9 cellular contexts compared by ENCODE assay signal in the genomic region with DNA sequence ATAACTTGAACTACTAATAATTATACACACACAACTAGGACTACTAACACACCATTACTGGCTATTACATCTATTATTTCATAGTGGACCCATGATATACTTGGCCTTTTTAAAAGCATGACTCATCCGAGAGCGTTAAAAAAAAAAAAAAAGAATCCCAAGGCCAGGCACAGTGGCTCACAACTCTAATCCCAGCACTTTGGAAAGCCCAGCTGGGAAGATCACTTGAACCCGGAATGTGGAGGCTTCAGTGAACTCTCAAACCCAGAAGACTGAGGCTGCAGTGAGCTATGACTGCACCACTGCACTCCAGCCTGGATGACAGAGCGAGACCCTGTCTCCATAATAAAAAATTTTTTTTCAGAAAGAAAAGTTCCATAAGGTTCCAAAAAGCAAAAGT. TPM values are rescaled to one million over a fixed set of nuclear protein-coding genes. Genes with fewer than 3 reads are reported as not detected.
DNase-seq lines count a peak whose midpoint lies in the region; ATAC-seq and TF ChIP-seq lines count a peak whose summit lies in the region.
"Had no signal": no experiment of that assay in that cellular context is flagged by ENCODE, and none has a peak within 500 bp of the region (broad histone marks: within the 10 kb centered on the region; RNA-seq: fewer than 3 reads in every experiment).

No MANE protein-coding gene starts in this region.

- H3K27me3 Mint-ChIP-seq in activated CD8-positive, alpha-beta T cell treated with anti-CD3 and anti-CD28 coated beads for 36 hours = no peaks in the 10 kb centered on the region

- H3K4me3 Mint-ChIP-seq in activated CD8-positive, alpha-beta T cell treated with anti-CD3 and anti-CD28 coated beads for 36 hours = peak overlapping the region; percentile 98
- H3K4me3 Mint-ChIP-seq in stimulated activated effector memory CD8-positive, alpha-beta T cell treated with anti-CD3 and anti-CD28 coated beads, Interleukin-12 subunit alpha, Interleukin-12 subunit beta, amount 100 ng/mL, for 72 hours = peak overlapping the region; percentile 91

- intact Hi-C loops in activated CD8-positive, alpha-beta T cell treated with anti-CD3 and anti-CD28 coated beads for 36 hours (cut with micrococcal nuclease) = loop anchor here (5.0 to 10.0 kb wide), 2 partner anchors 42 to 99 kb away; no protein-coding TSS in a partner anchor
- intact Hi-C loops in posterior vena cava (cut with DNase I) = no loop called here
- intact Hi-C loops in Right ventricle myocardium inferior (cut with DNase I) = no loop called here

- ATAC-seq in activated CD8-positive, alpha-beta T cell treated with anti-CD3 and anti-CD28 coated beads for 36 hours = no peak
- ATAC-seq in stimulated activated effector memory CD8-positive, alpha-beta T cell treated with anti-CD3 and anti-CD28 coated beads, Interleukin-12 subunit alpha, Interleukin-12 subunit beta, amount 100 ng/mL, for 72 hours = no peak
- no peak for ATAC-seq in Right ventricle myocardium inferior

- TF ChIP-seq CTCF in activated CD8-positive, alpha-beta T cell treated with anti-CD3 and anti-CD28 coated beads for 36 hours (IDR thresholded peaks at IDR 0.05) = no peak

- POLR2A ChIA-PET in activated CD8-positive, alpha-beta T cell treated with anti-CD3 and anti-CD28 coated beads for 36 hours (lab: Charles Lee) = no interaction called here

- no peaks in the 10 kb centered on the region for H3K9me3 Mint-ChIP-seq in activated CD8-positive, alpha-beta T cell treated with anti-CD3 and anti-CD28 coated beads for 36 hours
- no peaks in the 10 kb centered on the region for H3K9me3 Mint-ChIP-seq in stimulated activated effector memory CD8-positive, alpha-beta T cell treated with anti-CD3 and anti-CD28 coated beads, Interleukin-12 subunit alpha, Interleukin-12 subunit beta, amount 100 ng/mL, for 72 hours

- peaks cover 21% of the 10 kb centered on the region for H3K36me3 Mint-ChIP-seq in activated CD8-positive, alpha-beta T cell treated with anti-CD3 and anti-CD28 coated beads for 36 hours (ENCODE audit: low read depth)
- H3K36me3 Mint-ChIP-seq in stimulated activated effector memory CD8-positive, alpha-beta T cell treated with anti-CD3 and anti-CD28 coated beads, Interleukin-12 subunit alpha, Interleukin-12 subunit beta, amount 100 ng/mL, for 72 hours = peaks cover 27% of the 10 kb centered on the region

- CTCF ChIA-PET in activated CD8-positive, alpha-beta T cell treated with anti-CD3 and anti-CD28 coated beads for 36 hours (lab: Charles Lee) = no interaction called here

- DNase-seq in activated effector memory CD4-positive, alpha-beta T cell treated with anti-CD3 and anti-CD28 coated beads, Interleukin-2, amount 50 U/mL, for 16 hours = peak; percentile 12
- no peak for DNase-seq in activated effector memory CD4-positive, alpha-beta T cell treated with Interleukin-2 at 50 U/mL for 16 hours
- no peak for DNase-seq in activated CD8-positive, alpha-beta T cell treated with anti-CD3 and anti-CD28 coated beads for 36 hours
- peak; percentile 52 for DNase-seq in foreskin melanocyte
- DNase-seq in stimulated activated effector memory CD8-positive, alpha-beta T cell treated with anti-CD3 and anti-CD28 coated beads, Interleukin-12 subunit alpha, Interleukin-12 subunit beta, amount 100 ng/mL, for 72 hours (ENCODE audit: low spot score in 2 of 2) = no peak
- no peak for DNase-seq in posterior vena cava (ENCODE audit: low spot score)
- no peak for DNase-seq in Right ventricle myocardium inferior (ENCODE audit: missing footprints)
- DNase-seq in NCI-H226 = no peak
- DNase-seq: posterior cingulate gyrus had no signal

- peaks cover 67% of the 10 kb centered on the region for H3K4me1 Mint-ChIP-seq in activated CD8-positive, alpha-beta T cell treated with anti-CD3 and anti-CD28 coated beads for 36 hours (ENCODE audit: low read depth)
- H3K4me1 Mint-ChIP-seq in stimulated activated effector memory CD8-positive, alpha-beta T cell treated with anti-CD3 and anti-CD28 coated beads, Interleukin-12 subunit alpha, Interleukin-12 subunit beta, amount 100 ng/mL, for 72 hours = peaks cover 70% of the 10 kb centered on the region

- peak overlapping the region; percentile 57 for H3K27ac Mint-ChIP-seq in activated CD8-positive, alpha-beta T cell treated with anti-CD3 and anti-CD28 coated beads for 36 hours
- H3K27ac Mint-ChIP-seq in stimulated activated effector memory CD8-positive, alpha-beta T cell treated with anti-CD3 and anti-CD28 coated beads, Interleukin-12 subunit alpha, Interleukin-12 subunit beta, amount 100 ng/mL, for 72 hours = no peak overlapping the region

RNA-seq across cellular contexts. Expression of a gene that starts 3.1 kb away (rescaled TPM):
- 10 to 100 TPM; 70.0 to 74.9 TPM for total RNA-seq in activated CD8-positive, alpha-beta T cell treated with anti-CD3 and anti-CD28 coated beads for 36 hours
- 100 to 1,000 TPM; 101 to 143 TPM for total RNA-seq in posterior vena cava
- 69.3 TPM for total RNA-seq in Right ventricle myocardium inferior

Comparison
In these comparisons a context has a peak if more than half of its experiments do, and no peak if none do; other contexts are left out.
1. DNase-seq: peak in activated effector memory CD4-positive, alpha-beta T cell treated with anti-CD3 and anti-CD28 coated beads, Interleukin-2, amount 50 U/mL, for 16 hours (single experiment) and foreskin melanocyte (single experiment); none in activated effector memory CD4-positive, alpha-beta T cell treated with Interleukin-2 at 50 U/mL for 16 hours (single experiment), activated CD8-positive, alpha-beta T cell treated with anti-CD3 and anti-CD28 coated beads for 36 hours (single experiment), stimulated activated effector memory CD8-positive, alpha-beta T cell treated with anti-CD3 and anti-CD28 coated beads, Interleukin-12 subunit alpha, Interleukin-12 subunit beta, amount 100 ng/mL, for 72 hours (0 of 2), posterior vena cava (single experiment), Right ventricle myocardium inferior (single experiment) and NCI-H226 (single experiment).